Comparison of ENCODE assay signal across 9 cellular contexts in the genomic region with DNA sequence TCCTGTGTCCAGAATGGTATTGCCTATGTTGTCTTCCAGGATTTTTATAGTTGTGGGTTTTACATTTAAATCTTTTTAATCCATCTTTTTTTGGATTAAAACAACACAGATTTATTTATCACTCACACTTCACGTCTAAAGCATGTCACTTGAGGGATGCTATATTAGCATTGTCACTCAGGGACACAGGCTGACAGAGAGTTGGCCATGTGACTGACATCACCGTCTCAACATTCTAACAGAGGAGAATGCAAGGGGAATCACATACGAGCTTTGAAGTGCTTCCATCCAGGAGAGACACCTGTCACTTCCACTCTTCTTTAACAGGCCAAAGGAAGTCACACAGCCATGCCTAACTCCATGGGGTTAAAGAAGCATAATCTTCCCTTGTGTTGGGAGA.
"Had no signal": no experiment of that assay in that cellular context is flagged by ENCODE, and none has a peak within 500 bp of the region (broad histone marks: within the 10 kb centered on the region; RNA-seq: fewer than 3 reads in every experiment).

No MANE protein-coding gene starts in this region.

- H3K4me1 Mint-ChIP-seq: GM23338 had no signal

- H2AFZ ChIP-seq: GM23248, GM23338 had no signal

- H3K4me3 ChIP-seq: GM23248, GM23338, HAP-1 had no signal

- H3K4me2 ChIP-seq: GM23338 had no signal

- DNase-seq: GM23248, GOT3, H7, H9, HCEC 1CT, HFFc6 had no signal

- H3K9me3 ChIP-seq: HAP-1 had no signal

- ATAC-seq: GM23338, HCT116 had no signal

- H3K9ac ChIP-seq: GM23248 had no signal

- H3K27ac Mint-ChIP-seq: GM23338, H9, HFFc6 had no signal

- H3K4me1 ChIP-seq: HAP-1 had no signal

- H3K36me3 ChIP-seq: HAP-1 had no signal

- H3K27ac ChIP-seq: GM23248 had no signal

- H3K4me3 Mint-ChIP-seq: GM23338, H9, HFFc6 had no signal
